ENCODE assay signal across 12 cellular contexts in genomic region chr6:152313542-152314482, GRCh38.
DNase-seq lines count a peak whose midpoint lies in the region; ATAC-seq and TF ChIP-seq lines count a peak whose summit lies in the region.
"Had no signal": no experiment of that assay in that cellular context is flagged by ENCODE, and none has a peak within 500 bp of the region (broad histone marks: within the 10 kb centered on the region; RNA-seq: fewer than 3 reads in every experiment).

No MANE protein-coding gene starts in this region.

- H3K9me3 ChIP-seq in stomach, result no peaks in the 10 kb centered on the region

- intact Hi-C loops in stomach (cut with DNase I; ENCODE audit: low total_unique reads), result no loop called here

- no peak overlapping the region for H3K27ac ChIP-seq in stomach

- 80 to 90% (median 86%) methylated on average over 10 of the region's 10 CpGs for WGBS in stomach, 5 donors

- peak; percentile 13 for TF ChIP-seq CTCF in fibroblast of pulmonary artery (IDR thresholded peaks at IDR 0.05; ENCODE audit: low read length, missing control alignments)
- TF ChIP-seq CTCF in stomach (IDR thresholded peaks at IDR 0.05), result no peak

- H3K36me3 ChIP-seq in stomach, result peaks cover 0 to 85% (median 65%) of the 10 kb centered on the region in 4 donors

- TF ChIP-seq EP300 in stomach (IDR thresholded peaks at IDR 0.05), result no peak

- H3K4me3 ChIP-seq in fibroblast of pulmonary artery (replicated peaks; ENCODE audit: low read depth, low read length), result no peak overlapping the region
- no peak overlapping the region for H3K4me3 ChIP-seq in stomach

- H3K4me1 ChIP-seq in stomach, result no peaks in the 10 kb centered on the region

- peak; percentile 3 for DNase-seq in Daoy (ENCODE audit: low read depth)
- peak; percentile 84 for DNase-seq in fibroblast of pulmonary artery (ENCODE audit: low read depth)
- peak; percentile 34 for DNase-seq in myocyte (ENCODE audit: low read depth)
- DNase-seq in superior temporal gyrus (ENCODE audit: extremely low spot score), result no peak
- DNase-seq in stomach, result no peak
- no peak for DNase-seq in NOMO-1 (lab: John Stamatoyannopoulos, UW; ENCODE audit: unreplicated experiment in 2 of 2)
- no peak for DNase-seq in SIG-M5 treated with dmso at 0.1 percent for 504 hours (lab: John Stamatoyannopoulos, UW; ENCODE audit: unreplicated experiment)
- DNase-seq: activated CD4-positive, alpha-beta T cell treated with anti-CD3 and anti-CD28 coated beads for 4 hours; CD8-positive, alpha-beta T cell; KBM-7 had no signal

- H3K27me3 ChIP-seq in stomach, result no peaks in the 10 kb centered on the region

- ATAC-seq in SK-N-SH treated with all-trans-retinoic acid at 6 μM for 48 hours, result peak; percentile 62
- ATAC-seq: activated naive CD4-positive, alpha-beta T cell treated with anti-CD3 and anti-CD28 coated beads, Interleukin-2, amount 50 U/mL, for 72 hours; CD8-positive, alpha-beta T cell had no signal

- no peak for TF ChIP-seq POLR2A in stomach (IDR thresholded peaks at IDR 0.05)

TF ChIP-seq in SK-N-SH treated with all-trans-retinoic acid at 6 μM for 48 hours, 23 proteins besides CTCF, POLR2A, EP300 and RAD21:
- TF ChIP-seq TOX (CRISPR knock-in tag; IDR thresholded peaks at IDR 0.05; ENCODE audit: borderline replicate concordance) (no peak), CREB5 (CRISPR knock-in tag; IDR thresholded peaks at IDR 0.05; ENCODE audit: low read depth) (0 out of 2 replicates have a peak, but pooled peaks have one; percentile 12), TSHZ2 (CRISPR knock-in tag; IDR thresholded peaks at IDR 0.05) (no peak), ISL1 (CRISPR knock-in tag; IDR thresholded peaks at IDR 0.05) (no peak)

Comparison
In these comparisons a context has a peak if more than half of its experiments do, and no peak if none do; other contexts are left out.
1. DNase-seq: peak in Daoy (single experiment), fibroblast of pulmonary artery (single experiment) and myocyte (single experiment); none in superior temporal gyrus (single experiment), stomach (single experiment), NOMO-1 (0 of 2) and SIG-M5 treated with dmso at 0.1 percent for 504 hours (single experiment).